In genomic region chr5:131198625-131199024, GRCh38 we compare ENCODE assay signal across 31 cellular contexts. TPM values are rescaled to one million over a fixed set of nuclear protein-coding genes. Genes with fewer than 3 reads are reported as not detected.
DNase-seq lines count a peak whose midpoint lies in the region; ATAC-seq, FAIRE-seq and TF ChIP-seq lines count a peak whose summit lies in the region.
"Had no signal": no experiment of that assay in that cellular context is flagged by ENCODE, and none has a peak within 500 bp of the region (broad histone marks: within the 10 kb centered on the region; RNA-seq: fewer than 3 reads in every experiment).

No MANE protein-coding gene starts in this region.

- intact Hi-C loops in PC-3 (cut with micrococcal nuclease): no loop called here
- intact Hi-C loops in lower leg skin (cut with DNase I; ENCODE audit: low total_unique reads): no loop called here

- BruUV-seq in PC-3 (replicated peaks; lab: Mats Ljungman, UMichigan): no TSS peak

- H3K4me3 Mint-ChIP-seq in stimulated activated naive CD8-positive, alpha-beta T cell treated with anti-CD3 and anti-CD28 coated beads, Interleukin-15, amount 100 ng/mL, for 72 hours: no peak overlapping the region
- H3K4me3 Mint-ChIP-seq: activated CD8-positive, alpha-beta T cell treated with anti-CD3 and anti-CD28 coated beads, Interleukin-2, amount 10 ng/mL, durations not matched to agents 7 days and 5 days; activated naive CD8-positive, alpha-beta T cell treated with anti-CD3 and anti-CD28 coated beads for 36 hours; CD4-positive, alpha-beta T cell; central memory CD8-positive, alpha-beta T cell had no signal

- no peaks in the 10 kb centered on the region for H3K9me2 ChIP-seq in PC-3 (replicated peaks; ENCODE audit: low read length)
- H3K9me2 ChIP-seq: SK-N-SH had no signal

- H3K4me3 ChIP-seq in PC-3 (ENCODE audit: low read length): no peak overlapping the region
- H3K4me3 ChIP-seq in lower leg skin (ENCODE audit: low read depth, poor library complexity, severe bottlenecking): no peak overlapping the region
- H3K4me3 ChIP-seq: ascending aorta, dorsolateral prefrontal cortex, ovary, testis had no signal

- TF ChIP-seq POLR2A in GM12891 (IDR thresholded peaks at IDR 0.05; ENCODE audit: low read depth, low read length) (no peak), lower leg skin (IDR thresholded peaks at IDR 0.05) (no peak)

- peak; percentile 19 for ATAC-seq in stimulated activated naive CD8-positive, alpha-beta T cell treated with anti-CD3 and anti-CD28 coated beads, Interleukin-15, Interleukin-2, amounts not matched to agents 100 U/mL and 50 U/mL, for 24 hours
- no peak for ATAC-seq in stimulated activated naive CD8-positive, alpha-beta T cell treated with anti-CD3 and anti-CD28 coated beads, Interleukin-15, amount 100 ng/mL, for 72 hours
- ATAC-seq in PC-3: no peak
- ATAC-seq: activated CD8-positive, alpha-beta T cell treated with anti-CD3 and anti-CD28 coated beads, Interleukin-2, amount 10 ng/mL, durations not matched to agents 7 days and 5 days had no signal

- H3K27me3 Mint-ChIP-seq in stimulated activated naive CD8-positive, alpha-beta T cell treated with anti-CD3 and anti-CD28 coated beads, Interleukin-15, amount 100 ng/mL, for 72 hours: no peaks in the 10 kb centered on the region
- H3K27me3 Mint-ChIP-seq: activated naive CD8-positive, alpha-beta T cell treated with anti-CD3 and anti-CD28 coated beads for 36 hours; CD4-positive, alpha-beta T cell; central memory CD8-positive, alpha-beta T cell had no signal

- H3K4me2 ChIP-seq in PC-3 (ENCODE audit: low read length): no peak overlapping the region
- H3K4me2 ChIP-seq: SK-N-SH had no signal

- H3K9me3 Mint-ChIP-seq in stimulated activated naive CD8-positive, alpha-beta T cell treated with anti-CD3 and anti-CD28 coated beads, Interleukin-15, amount 100 ng/mL, for 72 hours: no peaks in the 10 kb centered on the region
- H3K9me3 Mint-ChIP-seq: activated naive CD8-positive, alpha-beta T cell treated with anti-CD3 and anti-CD28 coated beads for 36 hours; CD4-positive, alpha-beta T cell; central memory CD8-positive, alpha-beta T cell had no signal

- no peak overlapping the region for H2AFZ ChIP-seq in PC-3 (ENCODE audit: low read length)

- TF ChIP-seq CTCF in PC-3 (conservative IDR thresholded peaks at IDR 0.05; ENCODE audit: low read depth, low read length) (no peak), lower leg skin (IDR thresholded peaks at IDR 0.05) (no peak)

- no peak for FAIRE-seq in GM12891 (lab: Jason Lieb, UNC)
- FAIRE-seq: D721Med, H1, HTR-8/SVneo, urothelium cell line had no signal

- H3K4me1 Mint-ChIP-seq in stimulated activated naive CD8-positive, alpha-beta T cell treated with anti-CD3 and anti-CD28 coated beads, Interleukin-15, amount 100 ng/mL, for 72 hours: no peaks in the 10 kb centered on the region
- H3K4me1 Mint-ChIP-seq: central memory CD8-positive, alpha-beta T cell had no signal

- no peaks in the 10 kb centered on the region for H4K20me1 ChIP-seq in PC-3 (ENCODE audit: low read length)

- no peaks in the 10 kb centered on the region for H3K27me3 ChIP-seq in PC-3 (ENCODE audit: low read length)
- H3K27me3 ChIP-seq: ascending aorta, dorsolateral prefrontal cortex, ovary, testis had no signal

- no peak for DNase-seq in stimulated activated naive CD8-positive, alpha-beta T cell treated with anti-CD3 and anti-CD28 coated beads, Interleukin-15, Interleukin-2, amounts not matched to agents 100 U/mL and 50 U/mL, for 24 hours
- DNase-seq in stimulated activated naive CD8-positive, alpha-beta T cell treated with anti-CD3 and anti-CD28 coated beads, Interleukin-15, amount 100 ng/mL, for 72 hours: no peak
- DNase-seq in PC-3: peak; percentile 40
- peak; percentile 64 for DNase-seq in fibroblast of gingiva (ENCODE audit: low read depth)
- DNase-seq in substantia nigra (lab: John Stamatoyannopoulos, UW): no peak
- DNase-seq in dermis blood vessel endothelial cell: no peak
- DNase-seq in GM12891 (ENCODE audit: insufficient read length, low spot score): no peak
- DNase-seq in lower leg skin (ENCODE audit: low spot score in 2 of 2): no peak
- DNase-seq: activated CD4-positive, alpha-beta T cell treated with anti-CD3 and anti-CD28 coated beads for 1 hour; activated CD8-positive, alpha-beta T cell treated with anti-CD3 and anti-CD28 coated beads, Interleukin-2, amount 10 ng/mL, durations not matched to agents 7 days and 5 days; activated effector memory CD4-positive, alpha-beta T cell treated with anti-CD3 and anti-CD28 coated beads, Interleukin-2, amount 50 U/mL, for 16 hours; activated naive CD8-positive, alpha-beta T cell treated with anti-CD3 and anti-CD28 coated beads for 36 hours; AML-193; CD4-positive, alpha-beta T cell; dorsolateral prefrontal cortex; head of caudate nucleus; KBM-7; NCI-H146; NCI-H2107; ovary; retina; SK-N-SH; stimulated activated CD4-positive, alpha-beta T cell treated with anti-CD3 and anti-CD28 coated beads, Interleukin-2, amount 100 ng/mL, for 48 hours; T-helper 2 cell; testis had no signal

- WGBS in lower leg skin, 2 donors: 88 to 96% methylated on average over 5 of the region's 5 CpGs

- H3K9me3 ChIP-seq in PC-3 (ENCODE audit: low read length): no peaks in the 10 kb centered on the region
- H3K9me3 ChIP-seq: ascending aorta, ovary, SK-N-SH, testis had no signal

- H3K9ac ChIP-seq in PC-3 (ENCODE audit: low read length): no peak overlapping the region
- H3K9ac ChIP-seq: SK-N-SH had no signal

- H3K4me1 ChIP-seq in PC-3 (ENCODE audit: insufficient read depth, low read length): peaks cover 3% of the 10 kb centered on the region; the same call in 1 of the 2 replicates
- H3K4me1 ChIP-seq: ascending aorta, testis had no signal

- H3K36me3 ChIP-seq in PC-3 (ENCODE audit: low read depth, low read length): peaks cover 5% of the 10 kb centered on the region; the same call in 1 of the 2 replicates
- H3K36me3 ChIP-seq: ovary had no signal

- H3K79me2 ChIP-seq in PC-3 (ENCODE audit: low read length): no peaks in the 10 kb centered on the region

- H3F3A ChIP-seq in PC-3 (ENCODE audit: low read length, unreplicated experiment): no peaks in the 10 kb centered on the region

- H3K27ac ChIP-seq in PC-3 (ENCODE audit: low read length) (no peak overlapping the region), substantia nigra (ENCODE audit: low read depth, low read length, poor library complexity, severe bottlenecking) (no peak overlapping the region)
- H3K27ac ChIP-seq: ascending aorta, dorsolateral prefrontal cortex, ovary, testis had no signal

- CTCF ChIA-PET in PC-3 (lab: Charles Lee): no interaction called here

- H3K27ac Mint-ChIP-seq in stimulated activated naive CD8-positive, alpha-beta T cell treated with anti-CD3 and anti-CD28 coated beads, Interleukin-15, amount 100 ng/mL, for 72 hours: no peak overlapping the region
- H3K27ac Mint-ChIP-seq: activated CD8-positive, alpha-beta T cell treated with anti-CD3 and anti-CD28 coated beads, Interleukin-2, amount 10 ng/mL, durations not matched to agents 7 days and 5 days; activated naive CD8-positive, alpha-beta T cell treated with anti-CD3 and anti-CD28 coated beads for 36 hours; CD4-positive, alpha-beta T cell had no signal

- POLR2A ChIA-PET in PC-3 (lab: Charles Lee; ENCODE audit: unreplicated experiment): no interaction called here

TF ChIP-seq in GM12891, 5 proteins besides CTCF, POLR2A, EP300 and RAD21:
- no peak for TF ChIP-seq TAF1 (IDR thresholded peaks at IDR 0.05; ENCODE audit: low read depth, low read length)
- TF ChIP-seq SPI1 (IDR thresholded peaks at IDR 0.05; ENCODE audit: low read depth, low read length): no peak
- no peak for TF ChIP-seq POLR2AphosphoS5 (IDR thresholded peaks at IDR 0.05; ENCODE audit: low read depth, low read length)
- TF ChIP-seq POU2F2 (IDR thresholded peaks at IDR 0.05; ENCODE audit: low read depth, low read length): no peak
- no peak for TF ChIP-seq PAX5 (IDR thresholded peaks at IDR 0.05; ENCODE audit: insufficient read depth, low read length, severe bottlenecking)

RNA-seq across cellular contexts. Expression of gene LYRM7, which starts 27.9 kb away (rescaled TPM):
- total RNA-seq in PC-3 (2014; rRNA removed): 5.0 and 6.7 TPM in 2 replicates
- 3.4 and 6.5 TPM in 2 replicates for total RNA-seq in dermis blood vessel endothelial cell
- 8.2 TPM for polyA plus RNA-seq in GM12891 (2012; ENCODE audit: low read depth, missing spikeins)
- 10 to 100 TPM in 1 of 4 donors, 1 to 10 TPM in 3; 4.1 to 15.7 (median 5.8) TPM for total RNA-seq in lower leg skin

RNA-seq across cellular contexts. Expression of gene HINT1, which starts 33.6 kb away (rescaled TPM):
- total RNA-seq in PC-3 (2014; rRNA removed): 214 and 243 TPM in 2 replicates
- total RNA-seq in dermis blood vessel endothelial cell: 97.4 and 198 TPM in 2 replicates
- polyA plus RNA-seq in GM12891 (2012; ENCODE audit: low read depth, missing spikeins): 507 TPM
- 100 to 1,000 TPM; 154 to 211 (median 190) TPM for total RNA-seq in lower leg skin

Comparison
In these comparisons a context has a peak if more than half of its experiments do, and no peak if none do; other contexts are left out.
1. DNase-seq: peak in PC-3 (single experiment) and fibroblast of gingiva (single experiment); none in stimulated activated naive CD8-positive, alpha-beta T cell treated with anti-CD3 and anti-CD28 coated beads, Interleukin-15, Interleukin-2, amounts not matched to agents 100 U/mL and 50 U/mL, for 24 hours (single experiment), stimulated activated naive CD8-positive, alpha-beta T cell treated with anti-CD3 and anti-CD28 coated beads, Interleukin-15, amount 100 ng/mL, for 72 hours (0 of 2), substantia nigra (0 of 49), dermis blood vessel endothelial cell (single experiment), GM12891 (single experiment) and lower leg skin (0 of 2).